8 cellular contexts compared by ENCODE assay signal in genomic region chr12:69157023-69157655, GRCh38.
DNase-seq lines count a peak whose midpoint lies in the region; ATAC-seq, FAIRE-seq and TF ChIP-seq lines count a peak whose summit lies in the region.

No MANE protein-coding gene starts in this region.

- WGBS in lung, 2 donors: 16 to 17% methylated on average over 13 of the region's 13 CpGs

- no peaks in the 10 kb centered on the region for H3K27me3 ChIP-seq in lung (ENCODE audit: control insufficient read depth, insufficient read depth)

- no peaks in the 10 kb centered on the region for H3K9me3 ChIP-seq in lung (ENCODE audit: control insufficient read depth in 2 of 2, insufficient read depth in 1 of 2, low read length in 1 of 2)

- DNase-seq in C1 segment of cervical spinal cord (lab: John Stamatoyannopoulos, UW): peak in 13 of 14 donors; percentile 1 to 76 (median 53)
- peak; percentile 78 for DNase-seq in GM19239 (ENCODE audit: insufficient read length, low spot score)
- peak; percentile 79 for DNase-seq in NCI-H774 (lab: John Stamatoyannopoulos, UW)
- DNase-seq in activated CD4-positive, alpha-beta T cell treated with anti-CD3 and anti-CD28 coated beads, Interleukin-2, amount 50 U/mL, for 24 hours (ENCODE audit: low read depth in 1 of 2, low spot score in 1 of 2): peak; percentile 81 to 88
- DNase-seq in dermis blood vessel endothelial cell: peak; percentile 83
- peak; percentile 89 for DNase-seq in lung (ENCODE audit: low spot score)
- peak; percentile 85 for DNase-seq in stimulated activated CD8-positive, alpha-beta memory T cell treated with anti-CD3 and anti-CD28 coated beads, Interleukin-15, amount 100 ng/mL, for 1 hour (ENCODE audit: low read depth)

- FAIRE-seq in GM19239 (lab: Jason Lieb, UNC): peak; percentile 93

- no peaks in the 10 kb centered on the region for H3K36me3 ChIP-seq in lung (ENCODE audit: control insufficient read depth in 2 of 2, insufficient read depth in 2 of 2, low read length in 2 of 2)

- H3K4me1 ChIP-seq in lung (ENCODE audit: control insufficient read depth in 2 of 2, insufficient read depth in 2 of 2, low read length in 2 of 2): no peaks in the 10 kb centered on the region

- TF ChIP-seq CTCF in lung (IDR thresholded peaks at IDR 0.05; ENCODE audit: control extremely low read depth, extremely low read depth): peak; percentile 77

- H3K4me3 ChIP-seq in lung: no peak overlapping the region

- ATAC-seq in HG03354 (IDR thresholded peaks at IDR 0.05; ENCODE audit: poor library complexity, severe bottlenecking, unreplicated experiment) (peak; percentile 95), lung (ENCODE audit: insufficient read depth, low FRiP score) (peak; percentile 89)

- H3K27ac ChIP-seq in lung (ENCODE audit: low read depth in 1 of 2, low read length in 1 of 2): no peak overlapping the region
